In the genomic region with DNA sequence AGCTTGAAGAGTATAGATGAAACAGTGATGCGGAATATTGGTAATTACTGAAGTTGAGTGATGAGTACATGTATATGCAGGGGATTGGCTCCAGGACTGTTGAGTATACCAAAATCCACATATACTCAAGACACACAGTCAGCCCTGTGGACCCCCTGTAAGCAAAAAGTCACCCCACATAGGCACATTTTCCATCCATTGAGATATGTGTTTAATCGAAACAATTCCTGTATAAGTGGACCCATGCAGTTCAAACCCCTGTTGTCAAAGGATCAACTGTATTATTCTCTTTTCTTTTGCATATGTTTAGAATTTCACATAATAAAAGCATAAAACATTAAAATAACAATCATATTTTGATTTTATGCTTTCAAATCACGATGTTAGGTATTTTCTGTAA, we compare ENCODE assay signal across 9 cellular contexts. TPM values are rescaled to one million over a fixed set of nuclear protein-coding genes. Genes with fewer than 3 reads are reported as not detected.
"Had no signal": no experiment of that assay in that cellular context is flagged by ENCODE, and none has a peak within 500 bp of the region (broad histone marks: within the 10 kb centered on the region; RNA-seq: fewer than 3 reads in every experiment).

No MANE protein-coding gene starts in this region.

- H3K36me3 ChIP-seq: HAP-1 had no signal

- H3K36me3 Mint-ChIP-seq: IgD-negative memory B cell had no signal

- H3K4me3 ChIP-seq: GM23248, HAP-1 had no signal

- FAIRE-seq: HTR-8/SVneo had no signal

- H3K9me3 Mint-ChIP-seq: IgD-negative memory B cell had no signal

- H3K27ac ChIP-seq: GM23248, KMS-11 had no signal

- H3K4me3 Mint-ChIP-seq: IgD-negative memory B cell had no signal

- H3K4me1 Mint-ChIP-seq: IgD-negative memory B cell had no signal

- H2AFZ ChIP-seq: GM23248 had no signal

- H3K27ac Mint-ChIP-seq: IgD-negative memory B cell had no signal

- DNase-seq: GM23248, GOT3, H7, KBM-7 had no signal

- H3K9ac ChIP-seq: GM23248, KMS-11 had no signal

- H3K9me3 ChIP-seq: HAP-1 had no signal

- H3K4me2 ChIP-seq: KMS-11 had no signal

RNA-seq across cellular contexts. Expression of a gene that starts 32.1 kb away (rescaled TPM):
- total RNA-seq: HT-29 had no signal
- polyA plus RNA-seq: GM23248, IgD-negative memory B cell had no signal
